In the genomic region with DNA sequence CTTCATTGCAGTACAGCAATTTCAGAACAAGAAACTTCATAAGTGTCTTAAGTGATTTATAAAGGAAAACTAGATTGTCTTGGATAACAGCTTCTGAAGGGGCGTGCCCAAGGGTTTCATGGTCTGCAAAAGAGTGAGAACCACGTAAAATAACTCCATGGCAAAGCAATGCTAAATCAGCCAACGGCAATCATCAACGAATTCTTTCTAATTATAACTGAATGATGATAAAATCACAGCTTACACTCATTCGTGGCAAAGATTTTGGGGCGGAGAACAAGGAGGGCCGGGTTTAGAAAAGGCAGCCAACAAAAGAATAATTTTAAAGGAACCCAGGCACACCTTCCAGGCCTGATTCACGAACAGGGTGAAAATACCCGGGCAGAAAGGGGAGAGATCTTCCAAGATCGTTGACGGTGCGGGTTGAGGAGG, we compare ENCODE assay signal across 8 cellular contexts.
DNase-seq lines count a peak whose midpoint lies in the region; ATAC-seq and TF ChIP-seq lines count a peak whose summit lies in the region.

No MANE protein-coding gene starts in this region.

- H3K9me3 ChIP-seq in neutrophil = no peaks in the 10 kb centered on the region

- DNase-seq in EH (ENCODE audit: low read depth) = peak; percentile 67
- DNase-seq in fibroblast of mammary gland (ENCODE audit: low read depth) = peak; percentile 30

- ATAC-seq in HG02981 (IDR thresholded peaks at IDR 0.05; ENCODE audit: unreplicated experiment) (peak; percentile 0), HG03097 (IDR thresholded peaks at IDR 0.05; ENCODE audit: low FRiP score, unreplicated experiment) (no peak), HG02798 (IDR thresholded peaks at IDR 0.05; ENCODE audit: poor library complexity, unreplicated experiment) (no peak), GM18498 (IDR thresholded peaks at IDR 0.05; ENCODE audit: unreplicated experiment) (no peak)

- no peaks in the 10 kb centered on the region for H3K27me3 ChIP-seq in neutrophil

- H3K4me3 ChIP-seq in WI38 (ENCODE audit: low read depth, low read length) (peak overlapping the region; percentile 87), fibroblast of mammary gland (ENCODE audit: control insufficient read depth, low read depth, low read length) (peak overlapping the region; percentile 87), neutrophil (ENCODE audit: low read depth in 1 of 2, low read length in 1 of 2) (peak overlapping the region; percentile 83 to 89)

- H3K4me1 ChIP-seq in neutrophil (ENCODE audit: control insufficient read depth in 1 of 2, insufficient read depth in 1 of 2, low read depth in 1 of 2, low read length in 1 of 2) = peaks cover 12 to 18% of the 10 kb centered on the region in 2 experiments

- no peak for TF ChIP-seq CTCF in WI38 (IDR thresholded peaks at IDR 0.05; ENCODE audit: low read depth, low read length)
- TF ChIP-seq CTCF in fibroblast of mammary gland (conservative IDR thresholded peaks at IDR 0.05; ENCODE audit: control insufficient read depth, insufficient read depth, low read depth, low read length) = no peak
- TF ChIP-seq CTCF in neutrophil (IDR thresholded peaks at IDR 0.05) = no peak

- peak overlapping the region; percentile 72 for H3K27ac ChIP-seq in neutrophil

- no peaks in the 10 kb centered on the region for H3K36me3 ChIP-seq in neutrophil
